Comparison of ENCODE assay signal across 7 cellular contexts in the genomic region with DNA sequence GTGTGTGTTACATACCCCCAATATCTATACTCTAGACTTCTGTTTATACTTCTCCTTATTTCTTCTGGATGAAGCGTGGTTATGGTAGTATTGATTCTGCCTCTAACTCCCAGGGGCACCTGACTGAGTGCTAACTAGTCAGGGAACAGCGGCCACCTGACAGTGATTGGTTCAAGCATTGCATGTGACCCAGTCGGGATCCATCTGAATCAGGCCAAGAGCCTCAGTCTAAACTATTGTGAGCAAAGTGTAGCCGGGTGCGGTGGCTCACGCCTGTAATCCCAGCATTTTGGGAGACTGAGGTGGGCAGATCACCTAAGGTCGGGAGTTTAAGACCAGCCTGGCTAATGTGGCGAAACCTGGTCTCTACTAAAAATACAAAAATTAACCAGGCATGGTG. TPM values are rescaled to one million over a fixed set of nuclear protein-coding genes. Genes with fewer than 3 reads are reported as not detected.
"Had no signal": no experiment of that assay in that cellular context is flagged by ENCODE, and none has a peak within 500 bp of the region (broad histone marks: within the 10 kb centered on the region; RNA-seq: fewer than 3 reads in every experiment).

No MANE protein-coding gene starts in this region.

- DNase-seq: IMR-90, KBM-7, KG1 had no signal

- H3K4me3 Mint-ChIP-seq: IgD-negative memory B cell had no signal

- H3K9me3 Mint-ChIP-seq: IgD-negative memory B cell had no signal

- H3K4me2 ChIP-seq: KMS-11 had no signal

- H3K4me1 Mint-ChIP-seq: IgD-negative memory B cell had no signal

- H3K9ac ChIP-seq: KMS-11 had no signal

- H3K27ac Mint-ChIP-seq: IgD-negative memory B cell had no signal

- H3K27ac ChIP-seq: HL-60, KMS-11 had no signal

RNA-seq across cellular contexts. Expression of a gene that starts 10.0 kb away (rescaled TPM):
- total RNA-seq: HT-29 had no signal
- polyA plus RNA-seq: IgD-negative memory B cell had no signal
